20 cellular contexts compared by ENCODE assay signal in the genomic region with DNA sequence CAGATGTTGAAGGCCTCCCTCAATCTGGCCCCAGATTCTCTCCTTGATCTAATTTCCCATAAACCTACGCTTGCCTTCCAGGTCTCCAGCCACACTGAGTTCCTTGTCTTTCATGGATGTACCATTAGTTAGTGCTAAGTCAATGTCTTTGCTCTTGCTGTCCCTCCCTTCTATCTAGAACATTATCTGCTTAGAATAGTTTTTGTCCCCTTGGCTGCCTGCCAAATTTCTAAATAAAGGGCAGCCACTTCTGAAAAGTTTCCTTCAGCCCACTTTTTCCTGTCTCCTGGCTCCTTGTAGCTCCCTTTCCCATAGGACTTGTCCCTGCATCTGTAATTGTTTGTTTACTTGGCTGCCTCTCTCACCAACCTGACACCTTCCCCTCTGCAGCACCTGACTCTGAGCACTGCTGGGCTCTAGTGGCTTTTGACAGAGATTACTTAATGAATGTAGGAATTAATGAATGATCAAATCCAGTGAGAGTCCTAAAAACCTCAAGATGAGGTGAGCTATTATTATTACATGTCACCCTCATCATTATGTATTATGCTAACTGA. TPM values are rescaled to one million over a fixed set of nuclear protein-coding genes. Genes with fewer than 3 reads are reported as not detected.
"Had no signal": no experiment of that assay in that cellular context is flagged by ENCODE, and none has a peak within 500 bp of the region (broad histone marks: within the 10 kb centered on the region; RNA-seq: fewer than 3 reads in every experiment).

No MANE protein-coding gene starts in this region.

- H3K9me3 ChIP-seq: ascending aorta, colonic mucosa, esophagus squamous epithelium, heart left ventricle, upper lobe of right lung had no signal

- H3K36me3 Mint-ChIP-seq: activated naive CD4-positive, alpha-beta T cell treated with anti-CD3 and anti-CD28 coated beads, Interleukin-2, amount 50 U/mL, for 24 hours; naive B cell; T-cell had no signal

- H3K4me3 Mint-ChIP-seq: activated CD4-positive, alpha-beta T cell treated with anti-CD3 and anti-CD28 coated beads, Interleukin-2, amount 10 ng/mL, durations not matched to agents 7 days and 5 days; activated CD8-positive, alpha-beta T cell treated with anti-CD3 and anti-CD28 coated beads for 36 hours; activated naive CD4-positive, alpha-beta T cell treated with anti-CD3 and anti-CD28 coated beads, Interleukin-2, amount 50 U/mL, for 24 hours; naive B cell; T-cell had no signal

- H3K4me1 Mint-ChIP-seq: activated CD4-positive, alpha-beta T cell treated with anti-CD3 and anti-CD28 coated beads, Interleukin-2, amount 10 ng/mL, durations not matched to agents 7 days and 5 days; activated naive CD4-positive, alpha-beta T cell treated with anti-CD3 and anti-CD28 coated beads, Interleukin-2, amount 50 U/mL, for 24 hours; naive B cell; T-cell had no signal

- H3K4me3 ChIP-seq: ascending aorta, colonic mucosa, dorsolateral prefrontal cortex, esophagus squamous epithelium, heart left ventricle, lung, upper lobe of right lung had no signal

- H3K36me3 ChIP-seq: ascending aorta, colonic mucosa, esophagus squamous epithelium, heart left ventricle, upper lobe of right lung, WERI-Rb-1 had no signal

- H3K27ac Mint-ChIP-seq: activated CD4-positive, alpha-beta T cell treated with anti-CD3 and anti-CD28 coated beads, Interleukin-2, amount 10 ng/mL, durations not matched to agents 7 days and 5 days; activated CD8-positive, alpha-beta T cell treated with anti-CD3 and anti-CD28 coated beads for 36 hours; activated naive CD4-positive, alpha-beta T cell treated with anti-CD3 and anti-CD28 coated beads, Interleukin-2, amount 50 U/mL, for 24 hours; naive B cell; T-cell had no signal

- H3K4me1 ChIP-seq: ascending aorta, colonic mucosa, upper lobe of right lung had no signal

- DNase-seq: activated CD4-positive, alpha-beta T cell treated with anti-CD3 and anti-CD28 coated beads, Interleukin-2, amount 10 ng/mL, durations not matched to agents 7 days and 5 days; activated CD4-positive, CD25-positive, alpha-beta regulatory T cell treated with anti-CD3 and anti-CD28 coated beads, Interleukin-2, amount 50 U/mL, for 72 hours; activated CD8-positive, alpha-beta T cell treated with anti-CD3 and anti-CD28 coated beads for 36 hours; activated gamma-delta T cell treated with Interleukin-2 at 50 U/mL for 16 hours; activated T-cell treated with anti-CD3 and anti-CD28 coated beads, Interleukin-2, amount 50 U/mL, for 1 hour; colonic mucosa; dorsolateral prefrontal cortex; esophagus squamous epithelium; naive B cell; nucleus accumbens; retina; stimulated activated CD4-positive, alpha-beta T cell treated with anti-CD3 and anti-CD28 coated beads, Interleukin-4, amount 100 ng/mL, for 4 hours; stimulated activated naive CD8-positive, alpha-beta T cell treated with anti-CD3 and anti-CD28 coated beads, Interleukin-15, Interleukin-2, amounts not matched to agents 100 U/mL and 50 U/mL, for 24 hours; T-cell; upper lobe of right lung; WERI-Rb-1 had no signal

- H3K9me3 Mint-ChIP-seq: activated CD4-positive, alpha-beta T cell treated with anti-CD3 and anti-CD28 coated beads, Interleukin-2, amount 10 ng/mL, durations not matched to agents 7 days and 5 days; activated CD8-positive, alpha-beta T cell treated with anti-CD3 and anti-CD28 coated beads for 36 hours; activated naive CD4-positive, alpha-beta T cell treated with anti-CD3 and anti-CD28 coated beads, Interleukin-2, amount 50 U/mL, for 24 hours; T-cell had no signal

- ATAC-seq: activated CD8-positive, alpha-beta T cell treated with anti-CD3 and anti-CD28 coated beads for 36 hours; stimulated activated naive CD8-positive, alpha-beta T cell treated with anti-CD3 and anti-CD28 coated beads, Interleukin-15, Interleukin-2, amounts not matched to agents 100 U/mL and 50 U/mL, for 24 hours; T-cell; upper lobe of right lung had no signal

- H3K27me3 ChIP-seq: ascending aorta, colonic mucosa, dorsolateral prefrontal cortex, heart left ventricle, upper lobe of right lung had no signal

- H3K27ac ChIP-seq: ascending aorta, colonic mucosa, dorsolateral prefrontal cortex, esophagus squamous epithelium, heart left ventricle, upper lobe of right lung, WERI-Rb-1 had no signal

RNA-seq across cellular contexts. Expression of gene CXCL12, which starts 58.3 kb away (rescaled TPM):
- total RNA-seq: activated CD4-positive, alpha-beta T cell treated with anti-CD3 and anti-CD28 coated beads, Interleukin-2, amount 10 ng/mL, durations not matched to agents 7 days and 5 days; activated CD8-positive, alpha-beta T cell treated with anti-CD3 and anti-CD28 coated beads for 36 hours had no signal
